In the genomic region with DNA sequence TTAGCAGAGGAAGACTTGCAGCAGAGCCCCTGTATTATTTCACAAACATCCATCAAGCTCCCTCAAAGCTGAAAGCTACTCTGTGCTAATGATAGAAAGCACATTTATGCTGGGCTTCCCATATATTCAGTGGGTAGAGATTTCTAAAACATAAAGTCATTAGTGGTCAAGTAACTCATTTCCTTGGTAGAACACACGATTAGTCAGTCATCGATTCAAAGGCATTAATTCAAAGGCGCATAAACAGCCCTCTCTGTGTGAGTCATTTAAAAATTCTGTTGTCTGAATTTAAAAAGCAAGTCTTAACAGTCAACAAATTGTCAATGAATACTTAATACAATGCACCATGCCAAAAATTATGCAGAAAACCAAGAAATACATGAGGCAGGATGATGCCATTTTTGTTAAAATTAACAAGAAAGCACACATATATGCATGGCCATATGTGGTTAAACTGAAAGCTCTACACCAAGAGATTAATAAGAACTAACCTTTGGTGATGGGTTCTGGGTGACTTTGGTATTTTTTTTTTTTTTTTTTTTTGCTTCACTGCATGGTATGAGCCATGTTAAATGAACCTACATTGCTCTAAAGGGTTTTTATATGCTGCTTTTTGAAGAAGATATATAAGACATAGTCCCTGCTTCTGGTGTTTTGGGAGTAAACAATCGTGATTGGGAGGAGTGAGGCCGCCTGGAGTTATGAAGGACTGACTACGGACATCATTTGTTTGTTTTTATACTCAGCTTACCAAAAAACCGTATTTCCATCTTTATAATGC, we compare ENCODE assay signal across 17 cellular contexts.
DNase-seq lines count a peak whose midpoint lies in the region; FAIRE-seq and TF ChIP-seq lines count a peak whose summit lies in the region.
"Had no signal": no experiment of that assay in that cellular context is flagged by ENCODE, and none has a peak within 500 bp of the region (broad histone marks: within the 10 kb centered on the region; RNA-seq: fewer than 3 reads in every experiment).

No MANE protein-coding gene starts in this region.

- FAIRE-seq in RCC 7860 (lab: Jason Lieb, UNC), result peak; percentile 82
- FAIRE-seq in endothelial cell of umbilical vein (lab: Jason Lieb, UNC), result peak; percentile 75

- BruUV-seq in endothelial cell of umbilical vein (replicated peaks; lab: Mats Ljungman, UMichigan), result no TSS peak

- no peaks in the 10 kb centered on the region for H3K9me3 ChIP-seq in endothelial cell of umbilical vein (replicated peaks; ENCODE audit: control insufficient read depth, insufficient read depth, low read length)
- H3K9me3 ChIP-seq: gastroesophageal sphincter, upper lobe of left lung had no signal

- peak overlapping the region; percentile 49 for H3K4me2 ChIP-seq in endothelial cell of umbilical vein (ENCODE audit: insufficient read depth, low read length)

- peaks cover 16% of the 10 kb centered on the region for H3K4me1 ChIP-seq in endothelial cell of umbilical vein (ENCODE audit: control insufficient read depth, extremely low read depth, insufficient read depth, low read length)
- H3K4me1 ChIP-seq: gastroesophageal sphincter, upper lobe of left lung had no signal

- no peak overlapping the region for H3K4me3 Mint-ChIP-seq in activated CD4-positive, alpha-beta memory T cell treated with anti-CD3 and anti-CD28 coated beads, Interleukin-2, amount 10 ng/mL, durations not matched to agents 7 days and 5 days
- H3K4me3 Mint-ChIP-seq in activated CD4-positive, alpha-beta memory T cell treated with anti-CD3 and anti-CD28 coated beads for 36 hours, result no peak overlapping the region
- H3K4me3 Mint-ChIP-seq in stimulated activated naive CD8-positive, alpha-beta T cell treated with anti-CD3 and anti-CD28 coated beads, Interleukin-15, Interleukin-2, amounts not matched to agents 100 ng/mL and 50 ng/mL, for 24 hours, result no peak overlapping the region
- no peak overlapping the region for H3K4me3 Mint-ChIP-seq in activated naive CD4-positive, alpha-beta T cell treated with anti-CD3 and anti-CD28 coated beads for 36 hours
- H3K4me3 Mint-ChIP-seq: immature natural killer cell, mesothelial cell of epicardium had no signal

- intact Hi-C loops in activated CD4-positive, alpha-beta memory T cell treated with anti-CD3 and anti-CD28 coated beads for 36 hours (cut with micrococcal nuclease), result no loop called here
- intact Hi-C loops in endothelial cell of umbilical vein (cut with micrococcal nuclease), result loop anchor here (1.0 kb wide), 1 partner anchor 104 kb away; the partner anchor contains the start of gene MYO1E
- intact Hi-C loops in activated naive CD4-positive, alpha-beta T cell treated with anti-CD3 and anti-CD28 coated beads for 36 hours (cut with micrococcal nuclease), result no loop called here

- POLR2A ChIA-PET in activated CD4-positive, alpha-beta memory T cell treated with anti-CD3 and anti-CD28 coated beads, Interleukin-2, amount 10 ng/mL, durations not matched to agents 7 days and 5 days (lab: Charles Lee), result interaction anchor here (1.0 to 2.0 kb wide), 3 partner anchors 9 to 32 kb away, joined by 3 to 9 read pairs (median 4); no protein-coding TSS in a partner anchor
- POLR2A ChIA-PET in activated CD4-positive, alpha-beta memory T cell treated with anti-CD3 and anti-CD28 coated beads for 36 hours (lab: Charles Lee), result no interaction called here
- POLR2A ChIA-PET in endothelial cell of umbilical vein (lab: Charles Lee), result no interaction called here

- H4K20me1 ChIP-seq in endothelial cell of umbilical vein (replicated peaks; ENCODE audit: control insufficient read depth, extremely low read depth, insufficient read depth, low read length), result no peaks in the 10 kb centered on the region

- no peaks in the 10 kb centered on the region for H3K9me3 Mint-ChIP-seq in activated CD4-positive, alpha-beta memory T cell treated with anti-CD3 and anti-CD28 coated beads, Interleukin-2, amount 10 ng/mL, durations not matched to agents 7 days and 5 days
- no peaks in the 10 kb centered on the region for H3K9me3 Mint-ChIP-seq in activated CD4-positive, alpha-beta memory T cell treated with anti-CD3 and anti-CD28 coated beads for 36 hours
- H3K9me3 Mint-ChIP-seq in stimulated activated naive CD8-positive, alpha-beta T cell treated with anti-CD3 and anti-CD28 coated beads, Interleukin-15, Interleukin-2, amounts not matched to agents 100 ng/mL and 50 ng/mL, for 24 hours, result no peaks in the 10 kb centered on the region
- H3K9me3 Mint-ChIP-seq in activated naive CD4-positive, alpha-beta T cell treated with anti-CD3 and anti-CD28 coated beads for 36 hours, result no peaks in the 10 kb centered on the region
- H3K9me3 Mint-ChIP-seq: immature natural killer cell, mesothelial cell of epicardium had no signal

- no peak overlapping the region for H3K4me3 ChIP-seq in endothelial cell of umbilical vein (replicated peaks in 1 of 3; ENCODE audit: insufficient read depth in 1 of 3, low read depth in 1 of 3, low read length in 3 of 3)
- H3K4me3 ChIP-seq: gastroesophageal sphincter, upper lobe of left lung had no signal

- peaks cover 42% of the 10 kb centered on the region for H3K4me1 Mint-ChIP-seq in activated CD4-positive, alpha-beta memory T cell treated with anti-CD3 and anti-CD28 coated beads, Interleukin-2, amount 10 ng/mL, durations not matched to agents 7 days and 5 days
- peaks cover 3% of the 10 kb centered on the region for H3K4me1 Mint-ChIP-seq in activated CD4-positive, alpha-beta memory T cell treated with anti-CD3 and anti-CD28 coated beads for 36 hours (ENCODE audit: low read depth)
- peaks cover 13% of the 10 kb centered on the region for H3K4me1 Mint-ChIP-seq in stimulated activated naive CD8-positive, alpha-beta T cell treated with anti-CD3 and anti-CD28 coated beads, Interleukin-15, Interleukin-2, amounts not matched to agents 100 ng/mL and 50 ng/mL, for 24 hours (ENCODE audit: low read depth)
- no peaks in the 10 kb centered on the region for H3K4me1 Mint-ChIP-seq in activated naive CD4-positive, alpha-beta T cell treated with anti-CD3 and anti-CD28 coated beads for 36 hours (ENCODE audit: low read depth)
- H3K4me1 Mint-ChIP-seq: mesothelial cell of epicardium had no signal

- TF ChIP-seq POLR2A in endothelial cell of umbilical vein (IDR thresholded peaks at IDR 0.05; ENCODE audit: low read depth, low read length), result no peak

- peaks cover 19% of the 10 kb centered on the region for H3K27me3 Mint-ChIP-seq in activated CD4-positive, alpha-beta memory T cell treated with anti-CD3 and anti-CD28 coated beads, Interleukin-2, amount 10 ng/mL, durations not matched to agents 7 days and 5 days
- peaks cover 6% of the 10 kb centered on the region for H3K27me3 Mint-ChIP-seq in activated CD4-positive, alpha-beta memory T cell treated with anti-CD3 and anti-CD28 coated beads for 36 hours
- peaks cover 4% of the 10 kb centered on the region for H3K27me3 Mint-ChIP-seq in stimulated activated naive CD8-positive, alpha-beta T cell treated with anti-CD3 and anti-CD28 coated beads, Interleukin-15, Interleukin-2, amounts not matched to agents 100 ng/mL and 50 ng/mL, for 24 hours
- no peaks in the 10 kb centered on the region for H3K27me3 Mint-ChIP-seq in activated naive CD4-positive, alpha-beta T cell treated with anti-CD3 and anti-CD28 coated beads for 36 hours (ENCODE audit: low read depth)

- CTCF ChIA-PET in activated CD4-positive, alpha-beta memory T cell treated with anti-CD3 and anti-CD28 coated beads, Interleukin-2, amount 10 ng/mL, durations not matched to agents 7 days and 5 days (lab: Charles Lee), result interaction anchor here (0.6 to 1.1 kb wide), 2 partner anchors 32 to 93 kb away, joined by 3 to 4 read pairs; no protein-coding TSS in a partner anchor
- CTCF ChIA-PET in activated CD4-positive, alpha-beta memory T cell treated with anti-CD3 and anti-CD28 coated beads for 36 hours (lab: Charles Lee), result no interaction called here
- CTCF ChIA-PET in endothelial cell of umbilical vein (lab: Charles Lee), result interaction anchor here (0.9 to 1.4 kb wide), 2 partner anchors 21 to 32 kb away, joined by 4 to 6 read pairs; no protein-coding TSS in a partner anchor
- CTCF ChIA-PET in activated naive CD4-positive, alpha-beta T cell treated with anti-CD3 and anti-CD28 coated beads for 36 hours (lab: Charles Lee), result no interaction called here

- no peak overlapping the region for H3K9ac ChIP-seq in endothelial cell of umbilical vein (replicated peaks; ENCODE audit: extremely low read depth, insufficient read depth, low read length)

- no peak for DNase-seq in activated CD4-positive, alpha-beta memory T cell treated with anti-CD3 and anti-CD28 coated beads, Interleukin-2, amount 10 ng/mL, durations not matched to agents 7 days and 5 days
- DNase-seq in activated CD4-positive, alpha-beta memory T cell treated with anti-CD3 and anti-CD28 coated beads for 36 hours, result no peak
- DNase-seq in RCC 7860 (ENCODE audit: low spot score) (peak; percentile 56), endothelial cell of umbilical vein (ENCODE audit: low read depth, low spot score) (peak; percentile 54), iPS-NIHi11 (ENCODE audit: low spot score) (no peak), NCI-H345 (lab: John Stamatoyannopoulos, UW) (no peak)
- DNase-seq in activated naive CD4-positive, alpha-beta T cell treated with anti-CD3 and anti-CD28 coated beads for 36 hours, result no peak
- DNase-seq: DMS 273 treated with DMSO at 0.1 percent for 48 hours, immature natural killer cell, NCI-H187, NCI-H748 treated with DMSO at 0.1 percent for 48 hours, nucleus accumbens, upper lobe of left lung had no signal

- peak overlapping the region; percentile 19 for H3K27ac ChIP-seq in endothelial cell of umbilical vein (ENCODE audit: insufficient read depth, low read depth, low read length)
- H3K27ac ChIP-seq: gastroesophageal sphincter, HL-60, upper lobe of left lung had no signal

- dilution Hi-C loops in endothelial cell of umbilical vein (cut with MboI; ENCODE audit: extremely low pct_ligation_motif_present, low sequenced_read_pairs), result no loop called here

- peaks cover 24% of the 10 kb centered on the region for H3K36me3 Mint-ChIP-seq in activated CD4-positive, alpha-beta memory T cell treated with anti-CD3 and anti-CD28 coated beads, Interleukin-2, amount 10 ng/mL, durations not matched to agents 7 days and 5 days (ENCODE audit: low read depth)
- H3K36me3 Mint-ChIP-seq in activated CD4-positive, alpha-beta memory T cell treated with anti-CD3 and anti-CD28 coated beads for 36 hours, result no peaks in the 10 kb centered on the region
- no peaks in the 10 kb centered on the region for H3K36me3 Mint-ChIP-seq in stimulated activated naive CD8-positive, alpha-beta T cell treated with anti-CD3 and anti-CD28 coated beads, Interleukin-15, Interleukin-2, amounts not matched to agents 100 ng/mL and 50 ng/mL, for 24 hours (ENCODE audit: low read depth)
- H3K36me3 Mint-ChIP-seq in activated naive CD4-positive, alpha-beta T cell treated with anti-CD3 and anti-CD28 coated beads for 36 hours (ENCODE audit: low read depth), result no peaks in the 10 kb centered on the region
- H3K36me3 Mint-ChIP-seq: immature natural killer cell, mesothelial cell of epicardium had no signal

- H3K27me3 ChIP-seq in endothelial cell of umbilical vein (ENCODE audit: control insufficient read depth in 2 of 2, insufficient read depth in 2 of 2, low read length in 2 of 2), result no peaks in the 10 kb centered on the region
- H3K27me3 ChIP-seq: gastroesophageal sphincter, upper lobe of left lung had no signal

- no peaks in the 10 kb centered on the region for H3K9me1 ChIP-seq in endothelial cell of umbilical vein (replicated peaks; ENCODE audit: control insufficient read depth, extremely low read depth, insufficient read depth, low read length)

- H3K36me3 ChIP-seq in endothelial cell of umbilical vein (ENCODE audit: control insufficient read depth in 2 of 2, extremely low read depth in 1 of 2, insufficient read depth in 2 of 2, low read length in 2 of 2), result no peaks in the 10 kb centered on the region
- H3K36me3 ChIP-seq: upper lobe of left lung had no signal

- peaks cover 6% of the 10 kb centered on the region for H3K79me2 ChIP-seq in endothelial cell of umbilical vein (ENCODE audit: control insufficient read depth, insufficient read depth, low read length)

- H2AFZ ChIP-seq in endothelial cell of umbilical vein (ENCODE audit: low read depth, low read length), result no peak overlapping the region

- TF ChIP-seq CTCF in endothelial cell of umbilical vein (IDR thresholded peaks at IDR 0.05; ENCODE audit: extremely low read depth in 1 of 2, insufficient read depth in 1 of 2, low read depth in 1 of 2, low read length in 2 of 2), result no peak

- peak overlapping the region; percentile 72 for H3K27ac Mint-ChIP-seq in activated CD4-positive, alpha-beta memory T cell treated with anti-CD3 and anti-CD28 coated beads, Interleukin-2, amount 10 ng/mL, durations not matched to agents 7 days and 5 days
- H3K27ac Mint-ChIP-seq in activated CD4-positive, alpha-beta memory T cell treated with anti-CD3 and anti-CD28 coated beads for 36 hours, result no peak overlapping the region
- H3K27ac Mint-ChIP-seq in stimulated activated naive CD8-positive, alpha-beta T cell treated with anti-CD3 and anti-CD28 coated beads, Interleukin-15, Interleukin-2, amounts not matched to agents 100 ng/mL and 50 ng/mL, for 24 hours, result peak overlapping the region; percentile 36
- H3K27ac Mint-ChIP-seq in activated naive CD4-positive, alpha-beta T cell treated with anti-CD3 and anti-CD28 coated beads for 36 hours, result no peak overlapping the region
- H3K27ac Mint-ChIP-seq: mesothelial cell of epicardium had no signal

Comparison
In these comparisons a context has a peak if more than half of its experiments do, and no peak if none do; other contexts are left out.
1. H3K27ac Mint-ChIP-seq: peak in activated CD4-positive, alpha-beta memory T cell treated with anti-CD3 and anti-CD28 coated beads, Interleukin-2, amount 10 ng/mL, durations not matched to agents 7 days and 5 days (single experiment) and stimulated activated naive CD8-positive, alpha-beta T cell treated with anti-CD3 and anti-CD28 coated beads, Interleukin-15, Interleukin-2, amounts not matched to agents 100 ng/mL and 50 ng/mL, for 24 hours (single experiment); none in activated CD4-positive, alpha-beta memory T cell treated with anti-CD3 and anti-CD28 coated beads for 36 hours (single experiment) and activated naive CD4-positive, alpha-beta T cell treated with anti-CD3 and anti-CD28 coated beads for 36 hours (single experiment).
2. CTCF ChIA-PET loops: an anchor here in activated CD4-positive, alpha-beta memory T cell treated with anti-CD3 and anti-CD28 coated beads, Interleukin-2, amount 10 ng/mL, durations not matched to agents 7 days and 5 days (0.6 to 1.1 kb wide) and endothelial cell of umbilical vein (0.9 to 1.4 kb wide); none called in activated CD4-positive, alpha-beta memory T cell treated with anti-CD3 and anti-CD28 coated beads for 36 hours and activated naive CD4-positive, alpha-beta T cell treated with anti-CD3 and anti-CD28 coated beads for 36 hours.
3. DNase-seq: peak in RCC 7860 (single experiment) and endothelial cell of umbilical vein (single experiment); none in activated CD4-positive, alpha-beta memory T cell treated with anti-CD3 and anti-CD28 coated beads, Interleukin-2, amount 10 ng/mL, durations not matched to agents 7 days and 5 days (single experiment), activated CD4-positive, alpha-beta memory T cell treated with anti-CD3 and anti-CD28 coated beads for 36 hours (single experiment), iPS-NIHi11 (single experiment), NCI-H345 (single experiment) and activated naive CD4-positive, alpha-beta T cell treated with anti-CD3 and anti-CD28 coated beads for 36 hours (single experiment).